Comparison of ENCODE assay signal across 11 cellular contexts in genomic region chr9:134268308-134268724, GRCh38. TPM values are rescaled to one million over a fixed set of nuclear protein-coding genes. Genes with fewer than 3 reads are reported as not detected.
DNase-seq lines count a peak whose midpoint lies in the region; ATAC-seq and TF ChIP-seq lines count a peak whose summit lies in the region.
"Had no signal": no experiment of that assay in that cellular context is flagged by ENCODE, and none has a peak within 500 bp of the region (broad histone marks: within the 10 kb centered on the region; RNA-seq: fewer than 3 reads in every experiment).

No MANE protein-coding gene starts in this region.

- H3K4me3 ChIP-seq in upper lobe of right lung: no peak overlapping the region
- H3K4me3 ChIP-seq: thoracic aorta had no signal

- H3K27me3 ChIP-seq in upper lobe of right lung: no peaks in the 10 kb centered on the region

- no peaks in the 10 kb centered on the region for H3K36me3 ChIP-seq in upper lobe of right lung
- H3K36me3 ChIP-seq: thoracic aorta had no signal

- H3K27ac ChIP-seq in upper lobe of right lung: no peak overlapping the region
- H3K27ac ChIP-seq: 22Rv1, thoracic aorta had no signal

- no peak for TF ChIP-seq CTCF in upper lobe of right lung (IDR thresholded peaks at IDR 0.05)

- H3K9me3 ChIP-seq in upper lobe of right lung: no peaks in the 10 kb centered on the region
- H3K9me3 ChIP-seq: thoracic aorta had no signal

- no peaks in the 10 kb centered on the region for H3K4me1 ChIP-seq in upper lobe of right lung

- peak; percentile 8 for DNase-seq in NCI-H2107 treated with DMSO at 0.1 percent for 48 hours (lab: John Stamatoyannopoulos, UW; ENCODE audit: unreplicated experiment)
- DNase-seq in NCI-H2107 (lab: John Stamatoyannopoulos, UW): no peak
- DNase-seq in Right ventricle myocardium inferior (ENCODE audit: missing footprints): peak; percentile 74
- no peak for DNase-seq in upper lobe of right lung
- DNase-seq in T-helper 9 cell: no peak
- DNase-seq in NCI-H128 (lab: John Stamatoyannopoulos, UW; ENCODE audit: unreplicated experiment): no peak
- DNase-seq: cerebellar nuclear complex had no signal

- ATAC-seq in HG03521 (IDR thresholded peaks at IDR 0.05; ENCODE audit: unreplicated experiment): peak; percentile 68
- no peak for ATAC-seq in Right ventricle myocardium inferior
- ATAC-seq in upper lobe of right lung: peak; percentile 43
- ATAC-seq in HG02852 (IDR thresholded peaks at IDR 0.05; ENCODE audit: unreplicated experiment): no peak

- intact Hi-C loops in Right ventricle myocardium inferior (cut with DNase I): no loop called here
- intact Hi-C loops in upper lobe of right lung (cut with DNase I): no loop called here

RNA-seq across cellular contexts. Expression of gene RXRA, which starts 57.9 kb away (rescaled TPM):
- total RNA-seq in Right ventricle myocardium inferior: 91.1 TPM
- 80.6 TPM for total RNA-seq in upper lobe of right lung

Comparison
In these comparisons a context has a peak if more than half of its experiments do, and no peak if none do; other contexts are left out.
1. DNase-seq: peak in NCI-H2107 treated with DMSO at 0.1 percent for 48 hours (single experiment) and Right ventricle myocardium inferior (single experiment); none in NCI-H2107 (single experiment), upper lobe of right lung (single experiment), T-helper 9 cell (single experiment) and NCI-H128 (single experiment).
2. ATAC-seq: peak in HG03521 (single experiment) and upper lobe of right lung (single experiment); none in Right ventricle myocardium inferior (single experiment) and HG02852 (single experiment).